Comparison of ENCODE assay signal across 8 cellular contexts in the genomic region with DNA sequence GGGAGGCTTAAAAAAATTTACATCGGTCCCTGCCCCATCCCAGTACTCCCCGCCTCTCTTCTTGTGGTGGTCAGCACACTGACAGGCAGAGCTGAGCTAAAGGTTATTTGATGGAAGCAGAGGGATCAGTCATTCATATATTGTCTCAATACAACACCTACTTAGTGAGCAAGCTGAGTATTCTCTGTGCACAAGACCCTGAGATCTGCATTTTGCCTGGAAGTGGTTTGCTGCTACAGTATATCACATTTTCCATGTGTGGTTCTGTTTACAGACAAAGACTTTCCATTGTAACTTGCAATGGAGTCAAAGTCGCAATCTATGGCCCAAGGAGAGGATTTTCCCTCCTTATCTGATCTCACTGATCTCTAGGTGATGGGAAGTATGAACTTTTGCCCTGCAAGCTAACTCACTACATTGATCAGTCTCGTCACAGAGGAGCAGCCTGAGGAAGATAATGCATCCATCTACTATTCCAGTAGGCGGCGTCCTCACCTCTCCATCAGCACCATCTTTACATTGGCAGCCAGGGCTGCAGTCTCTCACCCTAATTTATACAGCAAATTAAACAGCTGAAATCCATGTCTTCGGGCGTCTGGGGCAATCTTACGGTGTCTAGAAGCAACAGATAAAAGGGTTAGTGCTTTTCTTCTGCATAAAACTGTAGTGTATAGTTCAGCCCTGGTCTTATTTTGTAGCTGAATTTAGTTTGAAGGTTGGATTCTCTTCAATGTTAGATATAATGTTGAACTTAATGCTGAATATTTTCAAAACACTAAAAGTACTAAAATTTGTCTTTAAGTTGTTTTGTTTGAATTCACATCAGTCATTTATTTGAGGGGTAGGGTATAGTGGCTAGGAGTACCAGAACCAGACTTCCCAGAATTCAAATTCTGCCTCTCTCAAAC. TPM values are rescaled to one million over a fixed set of nuclear protein-coding genes. Genes with fewer than 3 reads are reported as not detected.
A peak's percentile ranks its signal among the peaks of the same experiment; 100 is the strongest.
DNase-seq lines count a peak whose midpoint lies in the region; ATAC-seq and TF ChIP-seq lines count a peak whose summit lies in the region.

No MANE protein-coding gene starts in this region.

- no peak overlapping the region for H3K9ac ChIP-seq in KMS-11

- no peak overlapping the region for H3K27ac ChIP-seq in KMS-11
- no peak overlapping the region for H3K27ac ChIP-seq in Peyer's patch
- no peak overlapping the region for H3K27ac ChIP-seq in sigmoid colon

- whole genome bisulfite sequencing in sigmoid colon, 2 donors: 22 to 25% methylated on average over 9 of the region's 9 CpGs

- H3K4me1 Mint-ChIP-seq in glutamatergic neuron (ENCODE audit: low read depth, unreplicated experiment): peaks cover 6% of the 10 kb centered on the region

- H3K9me3 ChIP-seq in Peyer's patch (no peaks in the 10 kb centered on the region), sigmoid colon (no peaks in the 10 kb centered on the region)

- TF ChIP-seq EP300 in sigmoid colon (IDR thresholded peaks at IDR 0.05): no peak

- H3K36me3 Mint-ChIP-seq in glutamatergic neuron (ENCODE audit: unreplicated experiment): no peaks in the 10 kb centered on the region

- TF ChIP-seq POLR2A in Peyer's patch (IDR thresholded peaks at IDR 0.05) (no peak), sigmoid colon (IDR thresholded peaks at IDR 0.05) (no peak)

- no peak overlapping the region for H3K27ac Mint-ChIP-seq in glutamatergic neuron (ENCODE audit: unreplicated experiment)

- ATAC-seq in GM21786 (IDR thresholded peaks at IDR 0.05; ENCODE audit: unreplicated experiment): peak; percentile 44

- no peak overlapping the region for H3K4me3 Mint-ChIP-seq in glutamatergic neuron (ENCODE audit: unreplicated experiment)

- no peak for DNase-seq in GM06990 (ENCODE audit: extremely low read depth, insufficient read length)
- peak in 2 of 3 donors; percentile 81 to 89 for DNase-seq in Peyer's patch
- DNase-seq in activated effector memory CD4-positive, alpha-beta T cell treated with anti-CD3 and anti-CD28 coated beads, Interleukin-2, amount 50 U/mL, for 16 hours: peak; percentile 85
- peak; percentile 62 for DNase-seq in glutamatergic neuron
- DNase-seq in sigmoid colon: no peak
- no peak for DNase-seq in NCI-H187 treated with DMSO at 0.1 percent for 48 hours (lab: John Stamatoyannopoulos, UW)

- H3K9me3 Mint-ChIP-seq in glutamatergic neuron (ENCODE audit: unreplicated experiment): peaks cover 9% of the 10 kb centered on the region

- H3K36me3 ChIP-seq in GM06990 (ENCODE audit: control insufficient read depth, insufficient read depth, low read length) (no peaks in the 10 kb centered on the region), KMS-11 (ENCODE audit: insufficient read depth) (no peaks in the 10 kb centered on the region), Peyer's patch (no peaks in the 10 kb centered on the region), sigmoid colon (no peaks in the 10 kb centered on the region)

- peaks cover 6% of the 10 kb centered on the region for H3K27me3 Mint-ChIP-seq in glutamatergic neuron (ENCODE audit: unreplicated experiment)

- H3K79me2 ChIP-seq in KMS-11 (ENCODE audit: insufficient read depth, low read depth): no peaks in the 10 kb centered on the region

- TF ChIP-seq CTCF in GM06990 (IDR thresholded peaks at IDR 0.05; ENCODE audit: insufficient read depth, low read length, poor library complexity, severe bottlenecking) (peak; percentile 91), KMS-11 (conservative IDR thresholded peaks at IDR 0.05; ENCODE audit: low read depth, low read length) (peak; percentile 97), Peyer's patch (IDR thresholded peaks at IDR 0.05) (peak; percentile 61 to 91 (median 86)), glutamatergic neuron (IDR thresholded peaks at IDR 0.05; ENCODE audit: partially characterized antibody, unreplicated experiment) (peak; percentile 79), sigmoid colon (IDR thresholded peaks at IDR 0.05) (peak; percentile 35 to 68 (median 64))

- no peak overlapping the region for H3K4me2 ChIP-seq in KMS-11

- peak overlapping the region; percentile 16; the same call in 1 of the 2 replicates for H2AFZ ChIP-seq in KMS-11 (ENCODE audit: low read depth)

- H3K4me1 ChIP-seq in KMS-11 (ENCODE audit: low read depth, poor library complexity, severe bottlenecking): peaks cover 25% of the 10 kb centered on the region
- peaks cover 0 to 9% (median 3%) of the 10 kb centered on the region in 4 donors for H3K4me1 ChIP-seq in Peyer's patch
- H3K4me1 ChIP-seq in sigmoid colon: peaks cover 0 to 18% (median 13%) of the 10 kb centered on the region in 4 donors

- H4K20me1 ChIP-seq in KMS-11 (ENCODE audit: insufficient read depth): no peaks in the 10 kb centered on the region

- intact Hi-C loops in sigmoid colon (cut with DNase I): loop anchor here (10.0 kb wide), 2 partner anchors 151 to 331 kb away; no protein-coding TSS in a partner anchor

- no peak overlapping the region for H3K4me3 ChIP-seq in GM06990 (replicated peaks; ENCODE audit: low read depth, low read length)
- H3K4me3 ChIP-seq in KMS-11 (IDR thresholded peaks at IDR 0.05; ENCODE audit: insufficient read depth, low read depth, low read length): no peak overlapping the region
- H3K4me3 ChIP-seq in Peyer's patch: no peak overlapping the region
- H3K4me3 ChIP-seq in sigmoid colon: no peak overlapping the region

- H3K27me3 ChIP-seq in GM06990 (replicated peaks; ENCODE audit: control insufficient read depth, insufficient read depth, low read length) (no peaks in the 10 kb centered on the region), KMS-11 (ENCODE audit: insufficient read depth, low read depth) (no peaks in the 10 kb centered on the region), Peyer's patch (no peaks in the 10 kb centered on the region), sigmoid colon (no peaks in the 10 kb centered on the region)

RNA-seq across cellular contexts. Expression of gene TRAF5, which starts 3.2 kb away (rescaled TPM):
- total RNA-seq in Peyer's patch (10 to 100 TPM; 10.9 to 98.2 (median 24.9) TPM), glutamatergic neuron (ENCODE audit: unreplicated experiment) (9.7 TPM), sigmoid colon (10 to 100 TPM; 19.6 to 55.9 (median 27.8) TPM)
- polyA plus RNA-seq in sigmoid colon: 10 to 100 TPM in 1 of 3 donors, 1 to 10 TPM in 2; 2.4 to 20.8 (median 2.5) TPM

Comparison
In these comparisons a context has a peak if more than half of its experiments do, and no peak if none do; other contexts are left out.
1. DNase-seq: peak in Peyer's patch (2 of 3), activated effector memory CD4-positive, alpha-beta T cell treated with anti-CD3 and anti-CD28 coated beads, Interleukin-2, amount 50 U/mL, for 16 hours (single experiment) and glutamatergic neuron (single experiment); none in GM06990 (single experiment), sigmoid colon (single experiment) and NCI-H187 treated with DMSO at 0.1 percent for 48 hours (single experiment).
2. Peak in every context shown above with its lines, with median percentiles within 50 percentile points of each other: CTCF ChIP-seq.